10 cellular contexts compared by ENCODE assay signal in genomic region chr19:41546386-41546789, GRCh38. TPM values are rescaled to one million over a fixed set of nuclear protein-coding genes. Genes with fewer than 3 reads are reported as not detected.
A peak's percentile ranks its signal among the peaks of the same experiment; 100 is the strongest.
DNase-seq lines count a peak whose midpoint lies in the region; ATAC-seq and TF ChIP-seq lines count a peak whose summit lies in the region.
"Had no signal": no experiment of that assay in that cellular context is flagged by ENCODE, and none has a peak within 500 bp of the region (broad histone marks: within the 10 kb centered on the region; RNA-seq: fewer than 3 reads in every experiment).

No MANE protein-coding gene starts in this region.

- H3K27me3 Mint-ChIP-seq in naive thymus-derived CD4-positive, alpha-beta T cell = no peaks in the 10 kb centered on the region
- H3K27me3 Mint-ChIP-seq in chondrocyte (ENCODE audit: low read depth) = peaks cover 12% of the 10 kb centered on the region
- H3K27me3 Mint-ChIP-seq in mesothelial cell of epicardium (ENCODE audit: low read depth) = no peaks in the 10 kb centered on the region

- DNase-seq in GM10248 (ENCODE audit: extremely low spot score) (peak; percentile 34), KBM-7 (peak; percentile 72), NCI-H2107 (lab: John Stamatoyannopoulos, UW) (no peak), chondrocyte (ENCODE audit: low spot score) (no peak), NCI-H82 treated with DMSO at 0.1 percent for 48 hours (lab: John Stamatoyannopoulos, UW; ENCODE audit: unreplicated experiment) (no peak), mesothelial cell of epicardium (ENCODE audit: low spot score in 2 of 2, unreplicated experiment in 2 of 2) (no peak)
- DNase-seq in activated effector memory CD4-positive, alpha-beta T cell treated with anti-CD3 and anti-CD28 coated beads, Interleukin-2, amount 50 U/mL, for 16 hours = peak; percentile 76
- DNase-seq in naive thymus-derived CD4-positive, alpha-beta T cell = peak in 5 of 9 donors; percentile 33 to 45 (median 38)
- DNase-seq: RPMI8226 had no signal

- POLR2A ChIA-PET in GM10248 (lab: Yijun Ruan, JAX) = interaction anchor here (0.6 to 3.4 kb wide), 3 partner anchors 15 to 895 kb away, joined by 3 to 25 read pairs (median 4); no protein-coding TSS in a partner anchor
- POLR2A ChIA-PET in naive thymus-derived CD4-positive, alpha-beta T cell (lab: Charles Lee) = interaction anchor here (0.8 to 15.6 kb wide), 7 partner anchors 14 to 283 kb away, joined by 3 to 518 read pairs (median 8); partner anchors contain the start of gene HNRNPUL1

- peak overlapping the region; percentile 43 for H3K4me3 ChIP-seq in naive thymus-derived CD4-positive, alpha-beta T cell (ENCODE audit: low read length)
- H3K4me3 ChIP-seq: prostate gland had no signal

- CTCF ChIA-PET in GM10248 (lab: Yijun Ruan, JAX) = interaction anchor here (0.8 to 6.7 kb wide), 9 partner anchors 8 to 106 kb away, joined by 3 to 54 read pairs (median 6); no protein-coding TSS in a partner anchor
- CTCF ChIA-PET in naive thymus-derived CD4-positive, alpha-beta T cell (lab: Charles Lee) = interaction anchor here (0.7 to 13.7 kb wide), 3 partner anchors 17 to 195 kb away, joined by 3 to 384 read pairs (median 4); no protein-coding TSS in a partner anchor

- in situ Hi-C loops in KBM-7 (cut with MboI; ENCODE audit: low pct_unique_long_range_greater_than_20kb, low sequenced_read_pairs) = no loop called here

- peak overlapping the region; percentile 88 for H3K27ac ChIP-seq in naive thymus-derived CD4-positive, alpha-beta T cell (ENCODE audit: low read depth, low read length)
- H3K27ac ChIP-seq: prostate gland had no signal

- H3K4me1 ChIP-seq in naive thymus-derived CD4-positive, alpha-beta T cell (ENCODE audit: control insufficient read depth in 2 of 2, insufficient read depth in 2 of 2, low read length in 2 of 2) = peaks cover 49 to 60% of the 10 kb centered on the region in 2 donors
- H3K4me1 ChIP-seq: prostate gland had no signal

- H3K36me3 Mint-ChIP-seq in naive thymus-derived CD4-positive, alpha-beta T cell = peaks cover 2 to 16% (median 12%) of the 10 kb centered on the region in 5 donors
- H3K36me3 Mint-ChIP-seq in chondrocyte (ENCODE audit: low read depth) (no peaks in the 10 kb centered on the region), mesothelial cell of epicardium (no peaks in the 10 kb centered on the region)

- ATAC-seq in naive thymus-derived CD4-positive, alpha-beta T cell = peak; percentile 58

- peak overlapping the region; percentile 79 to 99 (median 92) for H3K4me3 Mint-ChIP-seq in naive thymus-derived CD4-positive, alpha-beta T cell
- H3K4me3 Mint-ChIP-seq in chondrocyte (ENCODE audit: unreplicated experiment) = no peak overlapping the region
- H3K4me3 Mint-ChIP-seq in mesothelial cell of epicardium = no peak overlapping the region

- H3K27me3 ChIP-seq in naive thymus-derived CD4-positive, alpha-beta T cell (ENCODE audit: control insufficient read depth in 2 of 2, insufficient read depth in 2 of 2, low read length in 2 of 2) = no peaks in the 10 kb centered on the region

- intact Hi-C loops in naive thymus-derived CD4-positive, alpha-beta T cell (cut with micrococcal nuclease) = loop anchor here (1.0 to 5.0 kb wide), 2 partner anchors 9 to 194 kb away; partner anchors contain the start of gene TGFB1 (in 1 of the 2)

- peak overlapping the region; percentile 91 to 99 (median 96) for H3K27ac Mint-ChIP-seq in naive thymus-derived CD4-positive, alpha-beta T cell
- H3K27ac Mint-ChIP-seq in chondrocyte (ENCODE audit: unreplicated experiment) = no peak overlapping the region
- H3K27ac Mint-ChIP-seq in mesothelial cell of epicardium = no peak overlapping the region

- peaks cover 55 to 74% (median 69%) of the 10 kb centered on the region in 7 donors for H3K4me1 Mint-ChIP-seq in naive thymus-derived CD4-positive, alpha-beta T cell
- H3K4me1 Mint-ChIP-seq in chondrocyte (ENCODE audit: low read depth) = no peaks in the 10 kb centered on the region
- H3K4me1 Mint-ChIP-seq in mesothelial cell of epicardium = no peaks in the 10 kb centered on the region

- TF ChIP-seq CTCF in GM10248 (IDR thresholded peaks at IDR 0.05; ENCODE audit: control extremely low read depth, extremely low read depth, low read depth, missing control alignments) (no peak), chondrocyte (IDR thresholded peaks at IDR 0.05) (no peak), mesothelial cell of epicardium (IDR thresholded peaks at IDR 0.05; ENCODE audit: unreplicated experiment) (no peak)

- H3K9me3 Mint-ChIP-seq in naive thymus-derived CD4-positive, alpha-beta T cell = peaks cover 0 to 2% (median 0%) of the 10 kb centered on the region in 11 donors
- H3K9me3 Mint-ChIP-seq in chondrocyte (ENCODE audit: low read depth) (no peaks in the 10 kb centered on the region), mesothelial cell of epicardium (peaks cover 56% of the 10 kb centered on the region)

- H3K9me3 ChIP-seq in naive thymus-derived CD4-positive, alpha-beta T cell (ENCODE audit: control insufficient read depth in 2 of 3, low read length in 3 of 3) = no peaks in the 10 kb centered on the region
- H3K9me3 ChIP-seq: prostate gland had no signal

- H3K36me3 ChIP-seq in naive thymus-derived CD4-positive, alpha-beta T cell (ENCODE audit: control insufficient read depth in 2 of 3, insufficient read depth in 3 of 3, low read length in 3 of 3) = peaks cover 0 to 16% (median 0%) of the 10 kb centered on the region in 3 experiments
- H3K36me3 ChIP-seq: prostate gland had no signal

RNA-seq across cellular contexts. Expression of gene CEACAM21, which starts 29.6 kb away (rescaled TPM):
- 10 to 100 TPM; 40.1 to 64.5 (median 50.0) TPM for total RNA-seq in naive thymus-derived CD4-positive, alpha-beta T cell
- 10 to 100 TPM; 27.7 to 43.6 TPM for polyA plus RNA-seq in naive thymus-derived CD4-positive, alpha-beta T cell
- total RNA-seq in chondrocyte (not detected in 3 replicates), mesothelial cell of epicardium (not detected in 3 replicates)

Comparison
In these comparisons a context has a peak if more than half of its experiments do, and no peak if none do; other contexts are left out.
1. DNase-seq: peak in GM10248 (single experiment), KBM-7 (single experiment), activated effector memory CD4-positive, alpha-beta T cell treated with anti-CD3 and anti-CD28 coated beads, Interleukin-2, amount 50 U/mL, for 16 hours (single experiment) and naive thymus-derived CD4-positive, alpha-beta T cell (5 of 9); none in NCI-H2107 (single experiment), chondrocyte (single experiment), NCI-H82 treated with DMSO at 0.1 percent for 48 hours (single experiment) and mesothelial cell of epicardium (0 of 2).
2. H3K27ac Mint-ChIP-seq: peak in naive thymus-derived CD4-positive, alpha-beta T cell (9 of 9); none in chondrocyte (single experiment) and mesothelial cell of epicardium (single experiment).
3. H3K4me3 Mint-ChIP-seq: peak in naive thymus-derived CD4-positive, alpha-beta T cell (10 of 10); none in chondrocyte (single experiment) and mesothelial cell of epicardium (single experiment).
4. RNA of gene CEACAM21, which starts 29.6 kb away (total RNA-seq): 40.1 to 64.5 TPM in naive thymus-derived CD4-positive, alpha-beta T cell; not detected in chondrocyte and not detected in mesothelial cell of epicardium; every median in the first group is over 10 times any median in the second.